In genomic region chr18:56120781-56121180, GRCh38 we compare ENCODE assay signal across 10 cellular contexts.
"Had no signal": no experiment of that assay in that cellular context is flagged by ENCODE, and none has a peak within 500 bp of the region (broad histone marks: within the 10 kb centered on the region; RNA-seq: fewer than 3 reads in every experiment).

No MANE protein-coding gene starts in this region.

- ATAC-seq: HCT116, HepG2 had no signal

- H3K4me3 ChIP-seq: GM23248, HAP-1 had no signal

- DNase-seq: GM23248, GOT3, H7, HFFc6, KBM-7 had no signal

- H3K4me2 ChIP-seq: KMS-11 had no signal

- H3K4me1 ChIP-seq: HAP-1 had no signal

- FAIRE-seq: HepG2 had no signal

- H3K27ac ChIP-seq: GM23248, HL-60, KMS-11 had no signal

- H3K9me3 ChIP-seq: HAP-1 had no signal

- H3K9ac ChIP-seq: GM23248, KMS-11 had no signal

- H3K36me3 ChIP-seq: HAP-1 had no signal

- H2AFZ ChIP-seq: GM23248 had no signal
